1 cellular context compared by ENCODE assay signal in the genomic region with DNA sequence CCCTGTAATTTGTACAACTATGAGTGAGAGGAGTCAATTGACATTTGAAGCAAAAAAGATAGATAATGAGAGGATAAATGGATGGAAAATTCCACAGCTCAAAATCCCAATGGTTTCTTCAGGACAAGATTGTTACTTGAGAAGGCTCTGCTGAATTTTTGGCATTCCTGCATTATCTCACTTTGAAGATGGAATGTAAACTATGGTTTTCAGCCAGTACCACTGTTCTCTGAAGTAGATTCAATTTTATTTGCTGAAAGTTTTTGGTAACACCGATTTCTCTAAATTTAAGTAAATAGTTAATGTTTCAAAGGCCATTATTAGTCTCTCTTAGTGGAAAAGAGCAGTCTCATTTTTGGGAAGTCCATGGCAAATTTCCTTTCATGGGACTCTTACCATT.
TF ChIP-seq lines count a peak whose summit lies in the region.

No MANE protein-coding gene starts in this region.

TF ChIP-seq in WTC11, 78 proteins besides CTCF, POLR2A, EP300 and RAD21 (continued from another document):
- TF ChIP-seq ARID4B (CRISPR knock-in tag; IDR thresholded peaks at IDR 0.05; ENCODE audit: borderline replicate concordance): no peak
- no peak for TF ChIP-seq RORB (CRISPR knock-in tag; IDR thresholded peaks at IDR 0.05)
- no peak for TF ChIP-seq EMX1 (CRISPR knock-in tag; IDR thresholded peaks at IDR 0.05)
- TF ChIP-seq, protein P1, sequence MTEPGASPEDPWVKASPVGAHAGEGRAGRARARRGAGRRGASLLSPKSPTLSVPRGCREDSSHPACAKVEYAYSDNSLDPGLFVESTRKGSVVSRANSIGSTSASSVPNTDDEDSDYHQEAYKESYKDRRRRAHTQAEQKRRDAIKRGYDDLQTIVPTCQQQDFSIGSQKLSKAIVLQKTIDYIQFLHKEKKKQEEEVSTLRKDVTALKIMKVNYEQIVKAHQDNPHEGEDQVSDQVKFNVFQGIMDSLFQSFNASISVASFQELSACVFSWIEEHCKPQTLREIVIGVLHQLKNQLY (CRISPR knock-in tag; IDR thresholded peaks at IDR 0.05): no peak
- TF ChIP-seq ZBTB21 (CRISPR knock-in tag; IDR thresholded peaks at IDR 0.05; ENCODE audit: borderline replicate concordance): no peak
- peak; percentile 82; the same call in 1 of the 2 replicates for TF ChIP-seq TEAD4 (CRISPR knock-in tag; IDR thresholded peaks at IDR 0.05)
TF ChIP-seq in WTC11: peak in this region for 2.
